In the genomic region with DNA sequence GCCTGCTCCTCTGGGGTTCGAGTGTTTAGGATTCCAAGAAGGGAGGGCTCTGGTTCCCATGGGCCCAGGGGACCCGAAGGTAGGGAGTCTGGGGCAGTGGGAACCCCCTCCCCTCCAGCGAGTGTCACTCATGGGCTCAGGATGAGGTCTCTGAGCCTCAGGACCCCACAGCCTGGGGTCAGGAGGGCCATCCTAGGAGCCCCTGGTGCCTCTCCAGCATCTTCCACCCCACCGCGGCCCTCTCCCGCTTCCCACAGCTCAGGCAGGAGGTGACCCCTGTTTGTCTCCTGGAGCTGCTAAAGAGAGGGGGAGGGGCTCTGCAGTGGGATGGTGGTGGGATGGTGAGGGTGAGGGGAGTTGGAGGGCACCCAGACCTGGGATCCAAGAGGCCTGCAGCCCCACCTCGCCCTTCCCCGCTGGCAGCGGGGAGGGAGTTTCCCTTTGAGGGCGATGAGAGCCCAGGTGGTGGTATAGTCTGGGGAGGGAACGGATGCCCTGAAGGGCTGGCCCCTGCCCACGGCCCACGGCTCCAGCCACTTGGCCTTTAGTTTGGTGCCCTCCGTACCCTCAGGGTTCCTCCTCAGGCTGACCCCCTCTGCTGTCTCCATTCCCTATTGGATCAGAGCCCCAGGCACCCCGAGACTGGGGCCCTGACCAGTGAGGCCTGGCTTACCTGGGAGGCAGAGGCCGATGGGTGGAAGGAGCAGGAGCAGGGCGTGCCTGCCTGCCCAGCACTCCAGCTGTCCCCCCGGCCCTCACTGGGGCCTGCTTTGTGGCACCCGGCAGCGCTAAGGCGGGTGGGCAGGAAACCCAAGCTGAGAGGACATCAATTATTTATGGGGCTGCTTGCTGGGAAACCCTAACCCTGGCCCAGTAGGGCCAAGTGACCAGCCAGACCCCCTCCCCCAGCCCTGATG, we compare ENCODE assay signal across 16 cellular contexts. TPM values are rescaled to one million over a fixed set of nuclear protein-coding genes. Genes with fewer than 3 reads are reported as not detected.
DNase-seq lines count a peak whose midpoint lies in the region; FAIRE-seq and TF ChIP-seq lines count a peak whose summit lies in the region.
"Had no signal": no experiment of that assay in that cellular context is flagged by ENCODE, and none has a peak within 500 bp of the region (broad histone marks: within the 10 kb centered on the region; RNA-seq: fewer than 3 reads in every experiment).

No MANE protein-coding gene starts in this region.

- no peaks in the 10 kb centered on the region for H3K36me3 ChIP-seq in WERI-Rb-1
- no peaks in the 10 kb centered on the region for H3K36me3 ChIP-seq in kidney (ENCODE audit: control insufficient read depth in 1 of 2, insufficient read depth in 2 of 2, low read length in 2 of 2)
- no peaks in the 10 kb centered on the region for H3K36me3 ChIP-seq in MM.1S (replicated peaks; ENCODE audit: insufficient read depth, low read length)

- H3K27ac ChIP-seq in WERI-Rb-1 (peak overlapping the region; percentile 48), kidney (ENCODE audit: low read depth in 2 of 2, low read length in 2 of 2) (no peak overlapping the region), MM.1S (ENCODE audit: low read length) (no peak overlapping the region)
- H3K27ac ChIP-seq: A549, HL-60 had no signal

- H3K9me2 ChIP-seq in MM.1S (replicated peaks; ENCODE audit: insufficient read depth, low read length) = no peaks in the 10 kb centered on the region

- TF ChIP-seq CTCF in WERI-Rb-1 (IDR thresholded peaks at IDR 0.05; ENCODE audit: low read depth, low read length) (no peak), kidney (IDR thresholded peaks at IDR 0.05; ENCODE audit: borderline replicate concordance, extremely low read depth, insufficient read depth) (no peak), MM.1S (IDR thresholded peaks at IDR 0.05; ENCODE audit: low read length) (no peak)

- H3K9ac ChIP-seq in kidney (ENCODE audit: low read length in 2 of 2) (no peak overlapping the region), MM.1S (ENCODE audit: low read length) (no peak overlapping the region)

- FAIRE-seq in GM12891 (lab: Jason Lieb, UNC) (no peak), kidney (lab: Jason Lieb, UNC) (no peak)
- FAIRE-seq: A549 had no signal

- TF ChIP-seq POLR2A in GM12891 (IDR thresholded peaks at IDR 0.05; ENCODE audit: low read depth, low read length) = 0 out of 2 replicates have a peak, but pooled peaks have one; percentile 11

- no peaks in the 10 kb centered on the region for H3K79me2 ChIP-seq in MM.1S (ENCODE audit: low read length)

- H2AFZ ChIP-seq in MM.1S (ENCODE audit: low read length) = no peak overlapping the region

- H3K9me3 ChIP-seq in WERI-Rb-1 (ENCODE audit: severe bottlenecking) = no peaks in the 10 kb centered on the region
- no peaks in the 10 kb centered on the region for H3K9me3 ChIP-seq in kidney (ENCODE audit: control insufficient read depth in 1 of 2, low read length in 2 of 2)
- H3K9me3 ChIP-seq in MM.1S (replicated peaks; ENCODE audit: insufficient read depth, low read length) = no peaks in the 10 kb centered on the region
- H3K9me3 ChIP-seq: A549 had no signal

- H3K4me3 ChIP-seq in WERI-Rb-1 (ENCODE audit: low read depth, low read length) = no peak overlapping the region
- no peak overlapping the region for H3K4me3 ChIP-seq in kidney (ENCODE audit: low read length in 2 of 2)
- no peak overlapping the region for H3K4me3 ChIP-seq in MM.1S (ENCODE audit: low read length)
- H3K4me3 ChIP-seq: A549 had no signal

- H3K4me2 ChIP-seq in MM.1S (ENCODE audit: low read depth, low read length) = no peak overlapping the region
- H3K4me2 ChIP-seq: A549 had no signal

- intact Hi-C loops in kidney (cut with DNase I) = no loop called here

- H3F3A ChIP-seq in MM.1S (ENCODE audit: insufficient read depth, low read length) = peaks cover 5% of the 10 kb centered on the region

- DNase-seq in GM12891 (ENCODE audit: insufficient read length, low spot score) = no peak
- DNase-seq in WERI-Rb-1 = no peak
- peak; percentile 66 for DNase-seq in kidney
- no peak for DNase-seq in MM.1S
- DNase-seq in C1 segment of cervical spinal cord (lab: John Stamatoyannopoulos, UW) = no peak
- no peak for DNase-seq in cerebellar cortex (ENCODE audit: low spot score)
- DNase-seq: CD4-positive, CD25-positive, alpha-beta regulatory T cell; DMS53; GF-D8; GOT3; HCEC 1CT; HFFc6 had no signal

- H4K20me1 ChIP-seq in MM.1S (ENCODE audit: insufficient read depth, low read length) = no peaks in the 10 kb centered on the region

- peaks cover 0 to 2% of the 10 kb centered on the region in 2 donors for H3K4me1 ChIP-seq in kidney (ENCODE audit: control insufficient read depth in 1 of 2, insufficient read depth in 1 of 2, low read depth in 1 of 2, low read length in 2 of 2)
- peaks cover 6% of the 10 kb centered on the region for H3K4me1 ChIP-seq in MM.1S (ENCODE audit: low read length)
- H3K4me1 ChIP-seq: A549 had no signal

- H3K27me3 ChIP-seq in WERI-Rb-1 (ENCODE audit: insufficient read depth, low read depth, severe bottlenecking) (no peaks in the 10 kb centered on the region), MM.1S (replicated peaks; ENCODE audit: insufficient read depth, low read length) (no peaks in the 10 kb centered on the region)

TF ChIP-seq in GM12891, 5 proteins besides CTCF, POLR2A, EP300 and RAD21:
- TF ChIP-seq POLR2AphosphoS5 (IDR thresholded peaks at IDR 0.05; ENCODE audit: low read depth, low read length) (no peak), POU2F2 (IDR thresholded peaks at IDR 0.05; ENCODE audit: low read depth, low read length) (no peak), SPI1 (IDR thresholded peaks at IDR 0.05; ENCODE audit: low read depth, low read length) (no peak), PAX5 (IDR thresholded peaks at IDR 0.05; ENCODE audit: insufficient read depth, low read length, severe bottlenecking) (no peak), TAF1 (IDR thresholded peaks at IDR 0.05; ENCODE audit: low read depth, low read length) (no peak)

RNA-seq across cellular contexts. Expression of a gene that starts 1.1 kb away (rescaled TPM):
- 0.12 TPM for polyA plus RNA-seq in GM12891 (2012; ENCODE audit: low read depth, missing spikeins)
- 3.1 TPM for total RNA-seq in kidney
- polyA plus RNA-seq in kidney (ENCODE audit: insufficient read depth, low read depth, low replicate concordance) = 0.49 TPM
- total RNA-seq: HFFc6 had no signal
- polyA plus RNA-seq: A549, AG04450, BJ had no signal

RNA-seq across cellular contexts. Expression of a gene that starts 1.5 kb away (rescaled TPM):
- not detected for polyA plus RNA-seq in GM12891 (2012; ENCODE audit: low read depth, missing spikeins)
- not detected for total RNA-seq in kidney
- not detected for polyA plus RNA-seq in kidney (ENCODE audit: insufficient read depth, low read depth, low replicate concordance)
- total RNA-seq: CD4-positive, CD25-positive, alpha-beta regulatory T cell; HFFc6 had no signal
- polyA plus RNA-seq: A549, AG04450, BJ had no signal

RNA-seq across cellular contexts. Expression of a gene that starts 10.8 kb away (rescaled TPM):
- 25.2 TPM for polyA plus RNA-seq in GM12891 (2012; ENCODE audit: low read depth, missing spikeins)
- total RNA-seq in kidney = 121 TPM
- polyA plus RNA-seq in kidney (ENCODE audit: insufficient read depth, low read depth, low replicate concordance) = 67.2 TPM

RNA-seq across cellular contexts. Expression of a gene that starts 15.0 kb away (rescaled TPM):
- polyA plus RNA-seq in GM12891 (2012; ENCODE audit: low read depth, missing spikeins) = 49.6 TPM
- total RNA-seq in kidney = 65.5 TPM
- polyA plus RNA-seq in kidney (ENCODE audit: insufficient read depth, low read depth, low replicate concordance) = 127 TPM

RNA-seq across cellular contexts. Expression of a gene that starts 16.6 kb away (rescaled TPM):
- polyA plus RNA-seq in GM12891 (2012; ENCODE audit: low read depth, missing spikeins) = 179 TPM
- total RNA-seq in kidney = 20.3 TPM
- 4.7 TPM for polyA plus RNA-seq in kidney (ENCODE audit: insufficient read depth, low read depth, low replicate concordance)
